ENCODE assay signal across 1 cellular context in the genomic region with DNA sequence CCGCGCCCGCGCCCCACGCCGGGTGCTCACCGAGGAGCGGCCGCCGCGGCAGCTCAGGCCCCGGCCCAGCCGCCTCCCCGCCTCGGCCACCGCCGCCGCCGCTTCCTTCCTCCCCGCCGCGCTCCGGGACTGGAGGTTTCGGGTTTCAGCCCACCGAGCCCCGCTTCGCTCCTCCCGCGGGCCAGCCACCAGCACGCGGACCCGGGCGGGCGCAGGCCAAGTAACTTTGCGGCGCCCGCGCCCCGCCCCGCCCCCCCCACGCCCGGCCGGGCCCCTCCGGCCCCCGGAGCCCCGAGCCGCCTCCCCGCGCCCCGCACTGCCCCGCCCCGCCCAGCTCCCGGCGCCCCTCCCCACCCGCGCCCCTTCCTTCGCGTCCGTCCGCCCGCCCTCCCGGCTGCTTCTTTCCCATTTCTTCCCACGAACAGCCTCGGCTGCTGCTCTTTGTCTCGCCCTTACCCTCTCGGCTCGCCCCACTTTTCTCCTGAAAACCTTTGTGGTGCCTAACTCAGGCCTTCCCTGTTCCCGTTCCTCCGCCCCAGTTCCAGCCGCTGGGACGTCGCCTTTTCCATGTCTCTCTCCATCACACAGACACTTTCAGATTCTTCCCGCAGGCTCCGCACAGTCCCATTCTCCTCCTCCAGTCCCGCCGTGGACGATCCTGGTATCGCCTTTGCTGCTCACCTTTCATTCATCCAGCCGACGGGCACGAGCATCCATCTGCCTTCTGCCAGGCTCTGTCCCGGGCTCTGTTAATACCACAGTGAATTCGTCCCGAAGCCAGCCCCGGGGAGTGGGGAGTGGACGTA.
TF ChIP-seq lines count a peak whose summit lies in the region.

Gene GPR161 (minus strand): TSS at position 222 of the 806 bp plus-strand sequence. CDS start 32,080 bp downstream, outside the sequence.

TF ChIP-seq in endothelial cell of umbilical vein, 7 proteins besides CTCF, POLR2A, EP300 and RAD21:
- TF ChIP-seq POLR2AphosphoS5 (IDR thresholded peaks at IDR 0.05; ENCODE audit: insufficient read depth, low read depth, low read length): peak; percentile 61
- TF ChIP-seq MAX (IDR thresholded peaks at IDR 0.05; ENCODE audit: insufficient read depth, insufficient read length): no peak
